8 cellular contexts compared by ENCODE assay signal in genomic region chr16:57764341-57765159, GRCh38. TPM values are rescaled to one million over a fixed set of nuclear protein-coding genes. Genes with fewer than 3 reads are reported as not detected.
DNase-seq lines count a peak whose midpoint lies in the region; ATAC-seq and TF ChIP-seq lines count a peak whose summit lies in the region.

No MANE protein-coding gene starts in this region.

- no peaks in the 10 kb centered on the region for H3K9me3 Mint-ChIP-seq in chondrocyte (ENCODE audit: low read depth)
- no peaks in the 10 kb centered on the region for H3K9me3 Mint-ChIP-seq in naive thymus-derived CD4-positive, alpha-beta T cell

- H3K36me3 ChIP-seq in ACC112 (ENCODE audit: insufficient read depth, low read length) (peaks cover 15% of the 10 kb centered on the region), GM06990 (ENCODE audit: control insufficient read depth, insufficient read depth, low read length) (no peaks in the 10 kb centered on the region)
- H3K36me3 ChIP-seq in naive thymus-derived CD4-positive, alpha-beta T cell (ENCODE audit: control insufficient read depth in 2 of 3, insufficient read depth in 3 of 3, low read length in 3 of 3) = no peaks in the 10 kb centered on the region

- H3K27me3 Mint-ChIP-seq in chondrocyte (ENCODE audit: low read depth) = no peaks in the 10 kb centered on the region
- H3K27me3 Mint-ChIP-seq in naive thymus-derived CD4-positive, alpha-beta T cell = no peaks in the 10 kb centered on the region

- peak; percentile 68 for ATAC-seq in naive thymus-derived CD4-positive, alpha-beta T cell
- no peak for ATAC-seq in HG03159 (IDR thresholded peaks at IDR 0.05; ENCODE audit: unreplicated experiment)
- ATAC-seq in GM21423 (IDR thresholded peaks at IDR 0.05; ENCODE audit: unreplicated experiment) = no peak

- H3K36me3 Mint-ChIP-seq in chondrocyte (ENCODE audit: low read depth) = peaks cover 21% of the 10 kb centered on the region
- H3K36me3 Mint-ChIP-seq in naive thymus-derived CD4-positive, alpha-beta T cell = no peaks in the 10 kb centered on the region

- H3K4me1 Mint-ChIP-seq in chondrocyte (ENCODE audit: low read depth) = peaks cover 18% of the 10 kb centered on the region
- H3K4me1 Mint-ChIP-seq in naive thymus-derived CD4-positive, alpha-beta T cell = no peaks in the 10 kb centered on the region

- POLR2A ChIA-PET in naive thymus-derived CD4-positive, alpha-beta T cell (lab: Charles Lee) = no interaction called here

- intact Hi-C loops in naive thymus-derived CD4-positive, alpha-beta T cell (cut with micrococcal nuclease) = loop anchor here in 1 of 2 donors (2.0 kb wide), 1 partner anchor 234 kb away; no protein-coding TSS in a partner anchor

- CTCF ChIA-PET in naive thymus-derived CD4-positive, alpha-beta T cell (lab: Charles Lee) = interaction anchor here (0.9 kb wide), 1 partner anchor 188 kb away, joined by 3 read pairs; no protein-coding TSS in a partner anchor

- DNase-seq in GM06990 (ENCODE audit: extremely low read depth, insufficient read length) = peak; percentile 57
- peak; percentile 22 for DNase-seq in NOMO-1 treated with dmso at 0.1 percent for 144 hours (lab: John Stamatoyannopoulos, UW; ENCODE audit: unreplicated experiment)
- DNase-seq in chondrocyte (ENCODE audit: low spot score) = no peak
- peak in 1 of 9 donors; percentile 6 for DNase-seq in naive thymus-derived CD4-positive, alpha-beta T cell
- DNase-seq in NCI-H2171 treated with DMSO at 0.1 percent for 48 hours (lab: John Stamatoyannopoulos, UW) = no peak

- peak overlapping the region; percentile 87 for H3K27ac ChIP-seq in ACC112 (ENCODE audit: low read depth, low read length)
- no peak overlapping the region for H3K27ac ChIP-seq in naive thymus-derived CD4-positive, alpha-beta T cell (ENCODE audit: low read depth, low read length)

- peaks cover 16% of the 10 kb centered on the region for H3K4me1 ChIP-seq in ACC112 (ENCODE audit: control insufficient read depth, insufficient read depth, low read length, unreplicated experiment)
- H3K4me1 ChIP-seq in naive thymus-derived CD4-positive, alpha-beta T cell (ENCODE audit: control insufficient read depth in 2 of 2, insufficient read depth in 2 of 2, low read length in 2 of 2) = no peaks in the 10 kb centered on the region

- H3K27me3 ChIP-seq in ACC112 (ENCODE audit: insufficient read depth, low read length) (no peaks in the 10 kb centered on the region), GM06990 (replicated peaks; ENCODE audit: control insufficient read depth, insufficient read depth, low read length) (no peaks in the 10 kb centered on the region)
- no peaks in the 10 kb centered on the region for H3K27me3 ChIP-seq in naive thymus-derived CD4-positive, alpha-beta T cell (ENCODE audit: control insufficient read depth in 2 of 2, insufficient read depth in 2 of 2, low read length in 2 of 2)

- no peak for TF ChIP-seq CTCF in GM06990 (IDR thresholded peaks at IDR 0.05; ENCODE audit: insufficient read depth, low read length, poor library complexity, severe bottlenecking)
- TF ChIP-seq CTCF in chondrocyte (IDR thresholded peaks at IDR 0.05) = no peak

- H3K4me3 ChIP-seq in ACC112 (ENCODE audit: low read depth, low read length) = peak overlapping the region; percentile 35; the same call in 1 of the 2 replicates
- H3K4me3 ChIP-seq in GM06990 (replicated peaks; ENCODE audit: low read depth, low read length) = no peak overlapping the region
- no peak overlapping the region for H3K4me3 ChIP-seq in naive thymus-derived CD4-positive, alpha-beta T cell (ENCODE audit: low read length)

- H3K27ac Mint-ChIP-seq in chondrocyte (ENCODE audit: unreplicated experiment) = peak overlapping the region; percentile 91
- H3K27ac Mint-ChIP-seq in naive thymus-derived CD4-positive, alpha-beta T cell = no peak overlapping the region

- H3K79me2 ChIP-seq in ACC112 (ENCODE audit: control insufficient read depth, insufficient read depth, low read length, unreplicated experiment) = no peaks in the 10 kb centered on the region

- no peak overlapping the region for H2AFZ ChIP-seq in ACC112 (ENCODE audit: low read length, unreplicated experiment)

- H3K9me3 ChIP-seq in naive thymus-derived CD4-positive, alpha-beta T cell (ENCODE audit: control insufficient read depth in 2 of 3, low read length in 3 of 3) = no peaks in the 10 kb centered on the region

- no peak overlapping the region for H3K4me3 Mint-ChIP-seq in chondrocyte (ENCODE audit: unreplicated experiment)
- no peak overlapping the region for H3K4me3 Mint-ChIP-seq in naive thymus-derived CD4-positive, alpha-beta T cell

RNA-seq across cellular contexts. Expression of gene KATNB1, which starts 29.0 kb away (rescaled TPM):
- total RNA-seq in chondrocyte = 14.0 to 20.6 TPM (median 14.7 TPM) in 3 replicates
- 10 to 100 TPM; 20.4 to 30.4 (median 26.0) TPM for total RNA-seq in naive thymus-derived CD4-positive, alpha-beta T cell
- polyA plus RNA-seq in naive thymus-derived CD4-positive, alpha-beta T cell = 10 to 100 TPM; 25.2 to 32.9 TPM

RNA-seq across cellular contexts. Expression of gene KIFC3, which starts 37.7 kb away (rescaled TPM):
- total RNA-seq in chondrocyte = 74.4 to 135 TPM (median 75.6 TPM) in 3 replicates
- total RNA-seq in naive thymus-derived CD4-positive, alpha-beta T cell = 1 to 10 TPM in 2 of 5 experiments, under 1 TPM in 2, not detected in 1; 0.73 to 9.2 (median 1.6) TPM
- not detected for polyA plus RNA-seq in naive thymus-derived CD4-positive, alpha-beta T cell

Comparison
In these comparisons a context has a peak if more than half of its experiments do, and no peak if none do; other contexts are left out.
1. DNase-seq: peak in GM06990 (single experiment) and NOMO-1 treated with dmso at 0.1 percent for 144 hours (single experiment); none in chondrocyte (single experiment) and NCI-H2171 treated with DMSO at 0.1 percent for 48 hours (single experiment).